1 cellular context compared by ENCODE assay signal in the genomic region with DNA sequence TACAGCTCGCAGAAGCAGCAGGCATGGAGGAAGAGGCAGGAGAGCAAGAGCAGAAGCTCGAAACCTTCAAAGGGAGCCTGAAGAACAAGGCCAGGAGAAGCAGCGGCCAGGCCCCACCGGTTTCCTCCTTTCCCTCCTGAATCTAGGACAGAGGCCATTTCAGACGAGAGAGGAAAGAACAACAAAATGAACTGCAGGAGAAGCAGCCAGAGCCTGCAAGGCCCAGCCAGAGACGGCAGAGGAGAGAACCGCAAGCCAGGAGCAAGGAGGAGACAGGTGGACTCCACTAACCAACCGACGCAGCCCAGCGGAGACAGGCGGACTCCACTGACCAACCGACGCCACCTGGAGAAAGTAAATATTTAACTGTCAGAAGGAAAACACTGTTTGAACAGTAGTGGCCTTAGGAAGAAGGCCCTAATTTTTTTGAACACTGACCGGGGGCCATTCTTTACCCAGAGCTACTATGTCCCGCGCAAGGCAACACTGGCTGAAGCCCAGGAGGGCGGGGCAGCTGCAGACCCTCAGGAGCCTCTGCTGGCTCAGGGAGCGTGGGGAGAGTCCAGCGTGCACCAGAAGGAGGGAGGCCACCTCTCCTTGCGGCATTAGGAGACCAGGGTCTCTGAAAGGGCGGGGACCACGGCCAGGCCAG.
TF ChIP-seq lines count a peak whose summit lies in the region.

No MANE protein-coding gene starts in this region.

TF ChIP-seq in HepG2, 621 proteins besides CTCF, POLR2A, EP300 and RAD21 (continued from another document and continues in another):
- TF ChIP-seq, protein P1, sequence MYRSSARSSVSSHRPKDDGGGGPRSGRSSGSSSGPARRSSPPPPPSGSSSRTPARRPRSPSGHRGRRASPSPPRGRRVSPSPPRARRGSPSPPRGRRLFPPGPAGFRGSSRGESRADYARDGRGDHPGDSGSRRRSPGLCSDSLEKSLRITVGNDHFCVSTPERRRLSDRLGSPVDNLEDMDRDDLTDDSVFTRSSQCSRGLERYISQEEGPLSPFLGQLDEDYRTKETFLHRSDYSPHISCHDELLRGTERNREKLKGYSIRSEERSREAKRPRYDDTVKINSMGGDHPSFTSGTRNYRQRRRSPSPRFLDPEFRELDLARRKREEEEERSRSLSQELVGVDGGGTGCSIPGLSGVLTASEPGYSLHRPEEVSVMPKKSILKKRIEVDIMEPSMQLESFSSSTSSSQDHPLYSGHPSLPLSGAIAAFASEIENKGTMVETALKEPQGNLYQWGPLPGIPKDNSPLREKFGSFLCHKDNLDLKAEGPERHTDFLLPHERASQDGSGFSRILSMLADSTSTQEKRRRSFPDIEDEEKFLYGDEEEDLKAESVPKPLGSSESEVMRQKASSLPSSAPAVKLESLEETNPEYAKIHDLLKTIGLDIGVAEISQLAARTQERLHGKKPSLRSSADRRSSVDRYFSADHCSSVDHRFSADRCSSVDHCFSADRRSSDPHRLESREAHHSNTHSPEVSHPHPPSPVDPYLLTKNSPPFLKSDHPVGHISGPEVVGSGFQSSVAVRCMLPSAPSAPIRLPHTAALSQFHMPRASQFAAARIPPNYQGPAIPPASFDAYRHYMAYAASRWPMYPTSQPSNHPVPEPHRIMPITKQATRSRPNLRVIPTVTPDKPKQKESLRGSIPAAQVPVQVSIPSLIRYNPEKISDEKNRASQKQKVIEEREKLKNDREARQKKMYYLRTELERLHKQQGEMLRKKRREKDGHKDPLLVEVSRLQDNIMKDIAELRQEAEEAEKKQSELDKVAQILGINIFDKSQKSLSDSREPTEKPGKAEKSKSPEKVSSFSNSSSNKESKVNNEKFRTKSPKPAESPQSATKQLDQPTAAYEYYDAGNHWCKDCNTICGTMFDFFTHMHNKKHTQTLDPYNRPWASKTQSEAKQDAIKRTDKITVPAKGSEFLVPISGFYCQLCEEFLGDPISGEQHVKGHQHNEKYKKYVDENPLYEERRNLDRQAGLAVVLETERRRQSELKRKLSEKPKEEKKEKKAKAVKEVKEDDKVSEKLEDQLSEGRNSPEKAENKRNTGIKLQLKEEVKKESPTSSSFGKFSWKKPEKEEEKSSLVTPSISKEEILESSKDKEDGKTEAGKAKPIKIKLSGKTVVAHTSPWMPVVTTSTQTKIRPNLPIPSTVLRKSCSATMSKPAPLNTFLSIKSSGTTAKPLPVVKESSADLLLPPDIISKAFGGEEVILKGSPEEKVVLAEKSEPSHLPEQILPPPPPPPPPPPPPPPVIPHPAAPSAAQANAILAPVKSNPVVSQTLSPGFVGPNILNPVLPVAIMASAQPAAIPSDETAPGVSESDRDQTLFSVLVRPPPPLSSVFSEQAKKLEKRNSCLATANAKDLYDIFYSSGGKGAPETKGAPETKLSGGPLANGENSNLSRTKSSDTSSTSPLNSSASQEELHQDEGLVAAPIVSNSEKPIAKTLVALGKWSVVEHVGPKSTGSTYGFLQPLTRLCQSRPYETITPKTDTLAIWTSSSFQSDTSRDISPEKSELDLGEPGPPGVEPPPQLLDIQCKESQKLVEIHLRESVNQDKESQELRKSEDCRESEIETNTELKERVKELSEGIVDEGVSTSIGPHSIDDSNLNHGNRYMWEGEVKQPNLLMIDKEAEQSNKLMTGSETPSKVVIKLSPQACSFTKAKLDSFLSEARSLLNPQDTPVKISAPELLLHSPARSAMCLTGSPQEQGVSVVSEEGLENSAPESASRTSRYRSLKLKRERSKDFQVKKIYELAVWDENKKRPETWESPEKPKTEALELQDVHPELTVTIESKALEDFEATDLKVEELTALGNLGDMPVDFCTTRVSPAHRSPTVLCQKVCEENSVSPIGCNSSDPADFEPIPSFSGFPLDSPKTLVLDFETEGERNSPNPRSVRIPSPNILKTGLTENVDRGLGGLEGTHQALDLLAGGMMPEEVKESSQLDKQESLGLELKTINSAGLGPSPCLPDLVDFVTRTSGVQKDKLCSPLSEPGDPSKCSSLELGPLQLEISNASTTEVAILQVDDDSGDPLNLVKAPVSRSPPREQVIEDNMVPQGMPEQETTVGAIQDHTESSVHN (CRISPR knock-in tag; IDR thresholded peaks at IDR 0.05) = peak; percentile 74; the same call in 1 of the 2 replicates
- peak; percentile 33 for TF ChIP-seq SP2 (CRISPR knock-in tag; IDR thresholded peaks at IDR 0.05)
- no peak; the same call in 1 of the 2 replicates for TF ChIP-seq TAF1 (CRISPR knock-in tag; IDR thresholded peaks at IDR 0.05)
- peak; percentile 19; the same call in 1 of the 2 replicates for TF ChIP-seq BCL6 (CRISPR knock-in tag; IDR thresholded peaks at IDR 0.05)
- TF ChIP-seq TEAD3 (CRISPR knock-in tag; optimal IDR thresholded peaks at IDR 0.05; ENCODE audit: borderline replicate concordance) = peak; percentile 23
- TF ChIP-seq MTF1 (CRISPR knock-in tag; IDR thresholded peaks at IDR 0.05) = no peak
- no peak for TF ChIP-seq FOXP1 (IDR thresholded peaks at IDR 0.05)
- TF ChIP-seq FOXP1 (CRISPR knock-in tag; IDR thresholded peaks at IDR 0.05) = 0 out of 2 replicates have a peak, but pooled peaks have one; percentile 38
- TF ChIP-seq PRMT3 (CRISPR knock-in tag; IDR thresholded peaks at IDR 0.05; ENCODE audit: borderline replicate concordance, low read depth) = 0 out of 2 replicates have a peak, but pooled peaks have one; percentile 43
- TF ChIP-seq, protein P2, sequence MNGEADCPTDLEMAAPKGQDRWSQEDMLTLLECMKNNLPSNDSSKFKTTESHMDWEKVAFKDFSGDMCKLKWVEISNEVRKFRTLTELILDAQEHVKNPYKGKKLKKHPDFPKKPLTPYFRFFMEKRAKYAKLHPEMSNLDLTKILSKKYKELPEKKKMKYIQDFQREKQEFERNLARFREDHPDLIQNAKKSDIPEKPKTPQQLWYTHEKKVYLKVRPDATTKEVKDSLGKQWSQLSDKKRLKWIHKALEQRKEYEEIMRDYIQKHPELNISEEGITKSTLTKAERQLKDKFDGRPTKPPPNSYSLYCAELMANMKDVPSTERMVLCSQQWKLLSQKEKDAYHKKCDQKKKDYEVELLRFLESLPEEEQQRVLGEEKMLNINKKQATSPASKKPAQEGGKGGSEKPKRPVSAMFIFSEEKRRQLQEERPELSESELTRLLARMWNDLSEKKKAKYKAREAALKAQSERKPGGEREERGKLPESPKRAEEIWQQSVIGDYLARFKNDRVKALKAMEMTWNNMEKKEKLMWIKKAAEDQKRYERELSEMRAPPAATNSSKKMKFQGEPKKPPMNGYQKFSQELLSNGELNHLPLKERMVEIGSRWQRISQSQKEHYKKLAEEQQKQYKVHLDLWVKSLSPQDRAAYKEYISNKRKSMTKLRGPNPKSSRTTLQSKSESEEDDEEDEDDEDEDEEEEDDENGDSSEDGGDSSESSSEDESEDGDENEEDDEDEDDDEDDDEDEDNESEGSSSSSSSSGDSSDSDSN (CRISPR knock-in tag; IDR thresholded peaks at IDR 0.05) = peak; percentile 60
- 0 out of 2 replicates have a peak, but pooled peaks have one; percentile 19 for TF ChIP-seq SPEN (CRISPR knock-in tag; IDR thresholded peaks at IDR 0.05; ENCODE audit: low read depth)
- no peak for TF ChIP-seq ZBTB43 (CRISPR knock-in tag; conservative IDR thresholded peaks at IDR 0.05)
- TF ChIP-seq SOX13 (IDR thresholded peaks at IDR 0.05) = no peak
- TF ChIP-seq SOX13 (CRISPR knock-in tag; conservative IDR thresholded peaks at IDR 0.05 in 1 of 2, IDR thresholded peaks at IDR 0.05 in 1 of 2) = peak in 1 of 2 experiments; percentile 15; a peak in 1 of 4 replicates
- TF ChIP-seq, protein P3, sequence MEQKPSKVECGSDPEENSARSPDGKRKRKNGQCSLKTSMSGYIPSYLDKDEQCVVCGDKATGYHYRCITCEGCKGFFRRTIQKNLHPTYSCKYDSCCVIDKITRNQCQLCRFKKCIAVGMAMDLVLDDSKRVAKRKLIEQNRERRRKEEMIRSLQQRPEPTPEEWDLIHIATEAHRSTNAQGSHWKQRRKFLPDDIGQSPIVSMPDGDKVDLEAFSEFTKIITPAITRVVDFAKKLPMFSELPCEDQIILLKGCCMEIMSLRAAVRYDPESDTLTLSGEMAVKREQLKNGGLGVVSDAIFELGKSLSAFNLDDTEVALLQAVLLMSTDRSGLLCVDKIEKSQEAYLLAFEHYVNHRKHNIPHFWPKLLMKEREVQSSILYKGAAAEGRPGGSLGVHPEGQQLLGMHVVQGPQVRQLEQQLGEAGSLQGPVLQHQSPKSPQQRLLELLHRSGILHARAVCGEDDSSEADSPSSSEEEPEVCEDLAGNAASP (CRISPR knock-in tag; IDR thresholded peaks at IDR 0.05; ENCODE audit: borderline replicate concordance) = 0 out of 2 replicates have a peak, but pooled peaks have one; percentile 8
- TF ChIP-seq ZNF569 (CRISPR knock-in tag; IDR thresholded peaks at IDR 0.05; ENCODE audit: borderline replicate concordance) = no peak
- TF ChIP-seq XRCC5 (optimal IDR thresholded peaks at IDR 0.05; ENCODE audit: low read length) = peak; percentile 47
- TF ChIP-seq ZNF597 (CRISPR knock-in tag; IDR thresholded peaks at IDR 0.05) = no peak
- peak; percentile 84 for TF ChIP-seq ZNF441 (CRISPR knock-in tag; IDR thresholded peaks at IDR 0.05; ENCODE audit: borderline replicate concordance)
- no peak for TF ChIP-seq SP1 (IDR thresholded peaks at IDR 0.05)
- no peak for TF ChIP-seq SP1 (CRISPR knock-in tag; IDR thresholded peaks at IDR 0.05)
- TF ChIP-seq MYPOP (CRISPR knock-in tag; IDR thresholded peaks at IDR 0.05) = 0 out of 2 replicates have a peak, but pooled peaks have one; percentile 46
- peak; percentile 85; the same call in 1 of the 2 replicates for TF ChIP-seq ZBTB7B (CRISPR knock-in tag; IDR thresholded peaks at IDR 0.05)
- no peak for TF ChIP-seq CC2D1A (CRISPR knock-in tag; IDR thresholded peaks at IDR 0.05)
- TF ChIP-seq, protein P4, sequence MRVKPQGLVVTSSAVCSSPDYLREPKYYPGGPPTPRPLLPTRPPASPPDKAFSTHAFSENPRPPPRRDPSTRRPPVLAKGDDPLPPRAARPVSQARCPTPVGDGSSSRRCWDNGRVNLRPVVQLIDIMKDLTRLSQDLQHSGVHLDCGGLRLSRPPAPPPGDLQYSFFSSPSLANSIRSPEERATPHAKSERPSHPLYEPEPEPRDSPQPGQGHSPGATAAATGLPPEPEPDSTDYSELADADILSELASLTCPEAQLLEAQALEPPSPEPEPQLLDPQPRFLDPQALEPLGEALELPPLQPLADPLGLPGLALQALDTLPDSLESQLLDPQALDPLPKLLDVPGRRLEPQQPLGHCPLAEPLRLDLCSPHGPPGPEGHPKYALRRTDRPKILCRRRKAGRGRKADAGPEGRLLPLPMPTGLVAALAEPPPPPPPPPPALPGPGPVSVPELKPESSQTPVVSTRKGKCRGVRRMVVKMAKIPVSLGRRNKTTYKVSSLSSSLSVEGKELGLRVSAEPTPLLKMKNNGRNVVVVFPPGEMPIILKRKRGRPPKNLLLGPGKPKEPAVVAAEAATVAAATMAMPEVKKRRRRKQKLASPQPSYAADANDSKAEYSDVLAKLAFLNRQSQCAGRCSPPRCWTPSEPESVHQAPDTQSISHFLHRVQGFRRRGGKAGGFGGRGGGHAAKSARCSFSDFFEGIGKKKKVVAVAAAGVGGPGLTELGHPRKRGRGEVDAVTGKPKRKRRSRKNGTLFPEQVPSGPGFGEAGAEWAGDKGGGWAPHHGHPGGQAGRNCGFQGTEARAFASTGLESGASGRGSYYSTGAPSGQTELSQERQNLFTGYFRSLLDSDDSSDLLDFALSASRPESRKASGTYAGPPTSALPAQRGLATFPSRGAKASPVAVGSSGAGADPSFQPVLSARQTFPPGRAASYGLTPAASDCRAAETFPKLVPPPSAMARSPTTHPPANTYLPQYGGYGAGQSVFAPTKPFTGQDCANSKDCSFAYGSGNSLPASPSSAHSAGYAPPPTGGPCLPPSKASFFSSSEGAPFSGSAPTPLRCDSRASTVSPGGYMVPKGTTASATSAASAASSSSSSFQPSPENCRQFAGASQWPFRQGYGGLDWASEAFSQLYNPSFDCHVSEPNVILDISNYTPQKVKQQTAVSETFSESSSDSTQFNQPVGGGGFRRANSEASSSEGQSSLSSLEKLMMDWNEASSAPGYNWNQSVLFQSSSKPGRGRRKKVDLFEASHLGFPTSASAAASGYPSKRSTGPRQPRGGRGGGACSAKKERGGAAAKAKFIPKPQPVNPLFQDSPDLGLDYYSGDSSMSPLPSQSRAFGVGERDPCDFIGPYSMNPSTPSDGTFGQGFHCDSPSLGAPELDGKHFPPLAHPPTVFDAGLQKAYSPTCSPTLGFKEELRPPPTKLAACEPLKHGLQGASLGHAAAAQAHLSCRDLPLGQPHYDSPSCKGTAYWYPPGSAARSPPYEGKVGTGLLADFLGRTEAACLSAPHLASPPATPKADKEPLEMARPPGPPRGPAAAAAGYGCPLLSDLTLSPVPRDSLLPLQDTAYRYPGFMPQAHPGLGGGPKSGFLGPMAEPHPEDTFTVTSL (CRISPR knock-in tag; IDR thresholded peaks at IDR 0.05; ENCODE audit: borderline replicate concordance) = peak; percentile 42; the same call in 1 of the 2 replicates
- 0 out of 2 replicates have a peak, but pooled peaks have one; percentile 38 for TF ChIP-seq ZNF317 (CRISPR knock-in tag; IDR thresholded peaks at IDR 0.05)
- 0 out of 2 replicates have a peak, but pooled peaks have one; percentile 35 for TF ChIP-seq ZNF510 (CRISPR knock-in tag; IDR thresholded peaks at IDR 0.05; ENCODE audit: low read depth)
- TF ChIP-seq ZMYM4 (CRISPR knock-in tag; IDR thresholded peaks at IDR 0.05) = peak; percentile 75
